ENCODE assay signal across 25 cellular contexts in genomic region chr6:134863763-134864510, GRCh38.
"Had no signal": no experiment of that assay in that cellular context is flagged by ENCODE, and none has a peak within 500 bp of the region (broad histone marks: within the 10 kb centered on the region; RNA-seq: fewer than 3 reads in every experiment).

No MANE protein-coding gene starts in this region.

- FAIRE-seq: keratinocyte had no signal

- H3K36me3 ChIP-seq: brain microvascular endothelial cell, colonic mucosa, right atrium auricular region, suprapubic skin, vagina had no signal

- H3K9me3 ChIP-seq: colonic mucosa, right atrium auricular region, suprapubic skin, vagina had no signal

- H3K27ac ChIP-seq: brain microvascular endothelial cell, colonic mucosa, epithelial cell of prostate, right atrium auricular region, skin epidermis, suprapubic skin, vagina had no signal

- H3K27me3 ChIP-seq: brain microvascular endothelial cell, colonic mucosa, right atrium auricular region, suprapubic skin, vagina had no signal

- H3K4me3 ChIP-seq: colonic mucosa, right atrium auricular region, skin epidermis, suprapubic skin, vagina had no signal

- ATAC-seq: activated CD4-positive, CD25-positive, alpha-beta regulatory T cell treated with anti-CD3 and anti-CD28 coated beads, Interleukin-2, amount 50 U/mL, for 24 hours had no signal

- DNase-seq: activated CD4-positive, alpha-beta T cell treated with anti-CD3 and anti-CD28 coated beads, Interleukin-2, amount 50 U/mL, for 1 hour; activated CD8-positive, alpha-beta memory T cell treated with anti-CD3 and anti-CD28 coated beads, Interleukin-2, amount 50 U/mL, for 4 hours; activated effector memory CD4-positive, alpha-beta T cell treated with Interleukin-2 at 50 U/mL for 16 hours; activated naive CD4-positive, alpha-beta T cell treated with anti-CD3 and anti-CD28 coated beads, Interleukin-2, amount 10 ng/mL, durations not matched to agents 7 days and 5 days; activated T-cell treated with anti-CD3 and anti-CD28 coated beads, Interleukin-2, amount 50 U/mL, for 48 hours; aorta; brain microvascular endothelial cell; central memory CD4-positive, alpha-beta T cell; colonic mucosa; endodermal cell; foreskin fibroblast; glutamatergic neuron; hypothalamus; mammary epithelial cell; midbrain; nephron progenitor cell; nucleus accumbens; trophoblast cell had no signal

- H3K4me1 ChIP-seq: colonic mucosa, right atrium auricular region, suprapubic skin, vagina had no signal
